Comparison of ENCODE assay signal across 18 cellular contexts in genomic region chr20:10595230-10595629, GRCh38.
DNase-seq lines count a peak whose midpoint lies in the region; ATAC-seq and TF ChIP-seq lines count a peak whose summit lies in the region.
"Had no signal": no experiment of that assay in that cellular context is flagged by ENCODE, and none has a peak within 500 bp of the region (broad histone marks: within the 10 kb centered on the region; RNA-seq: fewer than 3 reads in every experiment).

No MANE protein-coding gene starts in this region.

- POLR2A ChIA-PET in IMR-90 (lab: Charles Lee; ENCODE audit: unreplicated experiment): no interaction called here

- H3K18ac ChIP-seq in IMR-90 (ENCODE audit: low read depth, low read length): peak overlapping the region; percentile 58; the same call in 1 of the 2 replicates

- H3K36me3 ChIP-seq in IMR-90 (ENCODE audit: control insufficient read depth, insufficient read depth, low read length) (no peaks in the 10 kb centered on the region), brain microvascular endothelial cell (replicated peaks) (no peaks in the 10 kb centered on the region), muscle layer of colon (ENCODE audit: insufficient read depth, low read length) (no peaks in the 10 kb centered on the region), stomach (no peaks in the 10 kb centered on the region)
- H3K36me3 ChIP-seq: HAP-1 had no signal

- H3K23ac ChIP-seq in IMR-90 (ENCODE audit: low read depth, low read length): no peak overlapping the region

- H3K9me3 Mint-ChIP-seq in activated T-cell treated with anti-CD3 and anti-CD28 coated beads, Interleukin-2, amount 50 U/mL, for 72 hours: no peaks in the 10 kb centered on the region
- H3K9me3 Mint-ChIP-seq: CD4-positive, alpha-beta memory T cell had no signal

- H2BK20ac ChIP-seq in IMR-90 (ENCODE audit: low read depth, low read length): 0 out of 2 replicates have a peak overlapping the region, but pooled peaks have one; percentile 53

- no peak overlapping the region for H3K4me3 ChIP-seq in IMR-90 (ENCODE audit: insufficient read depth, low read depth, low read length)
- no peak overlapping the region for H3K4me3 ChIP-seq in brain microvascular endothelial cell (ENCODE audit: low read depth, low read length)
- H3K4me3 ChIP-seq in muscle layer of colon (ENCODE audit: low read depth in 1 of 2, low read length in 2 of 2): no peak overlapping the region
- no peak overlapping the region for H3K4me3 ChIP-seq in stomach
- H3K4me3 ChIP-seq: GM23248, HAP-1 had no signal

- H3K9me1 ChIP-seq in IMR-90 (ENCODE audit: insufficient read depth, low read length): peaks cover 11% of the 10 kb centered on the region

- H4K91ac ChIP-seq in IMR-90 (ENCODE audit: insufficient read depth, low read depth, low read length): no peak overlapping the region

- H3K27me3 ChIP-seq in IMR-90 (ENCODE audit: control insufficient read depth, insufficient read depth, low read length) (no peaks in the 10 kb centered on the region), brain microvascular endothelial cell (replicated peaks) (no peaks in the 10 kb centered on the region), muscle layer of colon (ENCODE audit: control insufficient read depth in 1 of 2, insufficient read depth in 2 of 2, low read length in 2 of 2) (no peaks in the 10 kb centered on the region), stomach (no peaks in the 10 kb centered on the region)

- H2BK5ac ChIP-seq in IMR-90 (ENCODE audit: low read depth, low read length, poor library complexity, severe bottlenecking): no peak overlapping the region

- peak overlapping the region in 1 of 2 experiments; percentile 28; a peak in 1 of 4 replicates for H4K8ac ChIP-seq in IMR-90 (ENCODE audit: low read depth in 2 of 2, low read length in 2 of 2)

- H3K9me3 ChIP-seq in IMR-90 (ENCODE audit: control insufficient read depth, insufficient read depth, low read length) (no peaks in the 10 kb centered on the region), muscle layer of colon (ENCODE audit: low read length) (no peaks in the 10 kb centered on the region), stomach (no peaks in the 10 kb centered on the region)
- H3K9me3 ChIP-seq: HAP-1 had no signal

- H3K4me1 Mint-ChIP-seq in activated T-cell treated with anti-CD3 and anti-CD28 coated beads, Interleukin-2, amount 50 U/mL, for 72 hours (ENCODE audit: low read depth): peaks cover 21% of the 10 kb centered on the region

- H3K4me3 Mint-ChIP-seq in activated T-cell treated with anti-CD3 and anti-CD28 coated beads, Interleukin-2, amount 50 U/mL, for 72 hours: no peak overlapping the region
- H3K4me3 Mint-ChIP-seq: CD4-positive, alpha-beta memory T cell had no signal

- CTCF ChIA-PET in IMR-90 (lab: Yijun Ruan, JAX): interaction anchor here (0.7 to 1.1 kb wide), 2 partner anchors 13 to 655 kb away, joined by 3 read pairs; no protein-coding TSS in a partner anchor

- peak overlapping the region; percentile 72 for H2BK120ac ChIP-seq in IMR-90 (ENCODE audit: low read depth, low read length)

- H3K4me1 ChIP-seq in IMR-90 (ENCODE audit: control insufficient read depth, insufficient read depth, low read length) (peaks cover 24% of the 10 kb centered on the region), muscle layer of colon (ENCODE audit: insufficient read depth, low read length) (peaks cover 29% of the 10 kb centered on the region), stomach (peaks cover 6 to 54% (median 32%) of the 10 kb centered on the region in 4 donors)

- peak overlapping the region; percentile 46 for H3K4ac ChIP-seq in IMR-90 (ENCODE audit: low read depth, low read length)

- H2BK15ac ChIP-seq in IMR-90 (ENCODE audit: low read depth, low read length): peak overlapping the region; percentile 54

- no peaks in the 10 kb centered on the region for H3K27me3 Mint-ChIP-seq in activated T-cell treated with anti-CD3 and anti-CD28 coated beads, Interleukin-2, amount 50 U/mL, for 72 hours (ENCODE audit: low read depth)
- H3K27me3 Mint-ChIP-seq: CD4-positive, alpha-beta memory T cell had no signal

- no peak overlapping the region for H3K27ac Mint-ChIP-seq in activated T-cell treated with anti-CD3 and anti-CD28 coated beads, Interleukin-2, amount 50 U/mL, for 72 hours
- H3K27ac Mint-ChIP-seq: CD4-positive, alpha-beta memory T cell had no signal

- H3K27ac ChIP-seq in IMR-90 (ENCODE audit: insufficient read depth, low read length) (no peak overlapping the region), brain microvascular endothelial cell (peak overlapping the region; percentile 96), muscle layer of colon (ENCODE audit: low read depth, low read length) (peak overlapping the region; percentile 25), stomach (peak overlapping the region in 3 of 5 donors; percentile 1 to 61 (median 13)), caudate nucleus (ENCODE audit: low read depth, low read length) (no peak overlapping the region)
- H3K27ac ChIP-seq: GM23248, KMS-11 had no signal

- no peak for TF ChIP-seq RAD21 in IMR-90 (IDR thresholded peaks at IDR 0.05; ENCODE audit: low read length)

- H3K56ac ChIP-seq in IMR-90 (ENCODE audit: extremely low read depth, insufficient read depth, low read length): no peak overlapping the region

- WGBS in IMR-90 (ENCODE audit: extremely low coverage in 2 of 2, insufficient read length in 1 of 2), 2 experiments: no CpG with 5 or more reads among the region's 2 CpGs
- 37 to 61% (median 47%) methylated on average over 2 of the region's 2 CpGs for WGBS in stomach, 5 donors

- DNase-seq in IMR-90 (no peak), brain microvascular endothelial cell (no peak), stomach (no peak), caudate nucleus (lab: John Stamatoyannopoulos, UW) (no peak)
- DNase-seq in activated T-cell treated with anti-CD3 and anti-CD28 coated beads, Interleukin-2, amount 50 U/mL, for 72 hours: no peak
- DNase-seq: CD4-positive, alpha-beta memory T cell; DMS153; GDM1; GM23248; NCI-H1694 treated with DMSO at 0.1 percent for 48 hours; NCI-H2227 treated with DMSO at 0.1 percent for 48 hours; NCI-H774; RPMI8226; SHP77 treated with DMSO at 0.1 percent for 48 hours had no signal

- peak overlapping the region; percentile 26; the same call in 1 of the 2 replicates for H4K5ac ChIP-seq in IMR-90 (ENCODE audit: low read depth, low read length)

- no peak overlapping the region for H3K9ac ChIP-seq in IMR-90 (ENCODE audit: low read depth, low read length)
- H3K9ac ChIP-seq in muscle layer of colon (ENCODE audit: low read length): no peak overlapping the region
- H3K9ac ChIP-seq: GM23248, KMS-11 had no signal

- TF ChIP-seq EP300 in stomach (IDR thresholded peaks at IDR 0.05): no peak

- 0 out of 2 replicates have a peak overlapping the region, but pooled peaks have one; percentile 4 for H3K14ac ChIP-seq in IMR-90 (replicated peaks; ENCODE audit: low read depth, low read length)

- no peak for TF ChIP-seq CTCF in IMR-90 (conservative IDR thresholded peaks at IDR 0.05; ENCODE audit: low read depth, low read length)
- no peak for TF ChIP-seq CTCF in brain microvascular endothelial cell (IDR thresholded peaks at IDR 0.05; ENCODE audit: low read depth, low read length, missing control alignments)
- no peak for TF ChIP-seq CTCF in stomach (IDR thresholded peaks at IDR 0.05)

- dilution Hi-C loops in IMR-90 (cut with HindIII; ENCODE audit: low sequenced_read_pairs, unreplicated experiment): no loop called here

- ATAC-seq in IMR-90 (ENCODE audit: low read depth) (no peak), HG03139 (IDR thresholded peaks at IDR 0.05; ENCODE audit: unreplicated experiment) (no peak)
- ATAC-seq in activated T-cell treated with anti-CD3 and anti-CD28 coated beads, Interleukin-2, amount 50 U/mL, for 72 hours (replicated peaks in 1 of 2): no peak

- peaks cover 0 to under 1% of the 10 kb centered on the region in 2 donors for H3K36me3 Mint-ChIP-seq in activated T-cell treated with anti-CD3 and anti-CD28 coated beads, Interleukin-2, amount 50 U/mL, for 72 hours (ENCODE audit: insufficient read depth in 2 of 2)

- H2AFZ ChIP-seq in IMR-90 (replicated peaks; ENCODE audit: low read length, poor library complexity): no peak overlapping the region
- H2AFZ ChIP-seq: GM23248 had no signal

- H3K4me2 ChIP-seq in IMR-90 (ENCODE audit: low read depth, low read length): no peak overlapping the region
- H3K4me2 ChIP-seq: KMS-11 had no signal

- BruUV-seq in IMR-90 (replicated peaks; lab: Mats Ljungman, UMichigan): no TSS peak

- no peaks in the 10 kb centered on the region for H4K20me1 ChIP-seq in IMR-90 (ENCODE audit: insufficient read depth, low read length)

- in situ Hi-C loops in IMR-90 (cut with MboI; ENCODE audit: low sequenced_read_pairs): no loop called here
- in situ Hi-C loops in brain microvascular endothelial cell (cut with HindIII; ENCODE audit: low pct_ligation_motif_present, low sequenced_read_pairs): no loop called here

- no peak overlapping the region; the same call in 1 of the 2 replicates for H2AK5ac ChIP-seq in IMR-90 (ENCODE audit: low read depth, low read length)

- intact Hi-C loops in IMR-90 (cut with micrococcal nuclease) (loop anchor here (5.0 kb wide), 2 partner anchors 42 to 327 kb away; no protein-coding TSS in a partner anchor), stomach (cut with DNase I; ENCODE audit: low total_unique reads) (no loop called here)

- H3K79me1 ChIP-seq in IMR-90 (ENCODE audit: low read depth in 1 of 2, low read length in 2 of 2): peaks cover 0 to 8% of the 10 kb centered on the region in 2 experiments; a peak in 1 of 4 replicates

- H2AK9ac ChIP-seq in IMR-90 (replicated peaks; ENCODE audit: low read depth, low read length, poor library complexity): no peak overlapping the region

- TF ChIP-seq POLR2A in IMR-90 (IDR thresholded peaks at IDR 0.05; ENCODE audit: low read depth, low read length) (no peak), stomach (IDR thresholded peaks at IDR 0.05) (no peak)

TF ChIP-seq in IMR-90, 13 proteins besides CTCF, POLR2A, EP300 and RAD21:
- peak; percentile 59 for TF ChIP-seq MAFK (IDR thresholded peaks at IDR 0.05; ENCODE audit: low read depth, low read length)
- TF ChIP-seq, protein P1, sequence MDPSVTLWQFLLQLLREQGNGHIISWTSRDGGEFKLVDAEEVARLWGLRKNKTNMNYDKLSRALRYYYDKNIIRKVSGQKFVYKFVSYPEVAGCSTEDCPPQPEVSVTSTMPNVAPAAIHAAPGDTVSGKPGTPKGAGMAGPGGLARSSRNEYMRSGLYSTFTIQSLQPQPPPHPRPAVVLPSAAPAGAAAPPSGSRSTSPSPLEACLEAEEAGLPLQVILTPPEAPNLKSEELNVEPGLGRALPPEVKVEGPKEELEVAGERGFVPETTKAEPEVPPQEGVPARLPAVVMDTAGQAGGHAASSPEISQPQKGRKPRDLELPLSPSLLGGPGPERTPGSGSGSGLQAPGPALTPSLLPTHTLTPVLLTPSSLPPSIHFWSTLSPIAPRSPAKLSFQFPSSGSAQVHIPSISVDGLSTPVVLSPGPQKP (IDR thresholded peaks at IDR 0.05; ENCODE audit: borderline replicate concordance, low read depth, low read length): no peak

Comparison
In these comparisons a context has a peak if more than half of its experiments do, and no peak if none do; other contexts are left out.
1. H3K27ac ChIP-seq: peak in brain microvascular endothelial cell (single experiment), muscle layer of colon (single experiment) and stomach (3 of 5); none in IMR-90 (single experiment) and caudate nucleus (single experiment).